ENCODE assay signal across 17 cellular contexts in genomic region chr12:109113661-109114321, GRCh38. TPM values are rescaled to one million over a fixed set of nuclear protein-coding genes. Genes with fewer than 3 reads are reported as not detected.
DNase-seq lines count a peak whose midpoint lies in the region; ATAC-seq and TF ChIP-seq lines count a peak whose summit lies in the region.
"Had no signal": no experiment of that assay in that cellular context is flagged by ENCODE, and none has a peak within 500 bp of the region (broad histone marks: within the 10 kb centered on the region; RNA-seq: fewer than 3 reads in every experiment).

No MANE protein-coding gene starts in this region.

- peaks cover 11% of the 10 kb centered on the region for H3K79me2 ChIP-seq in parathyroid adenoma

- peaks cover 74% of the 10 kb centered on the region for H3K4me1 ChIP-seq in cardiac muscle cell (ENCODE audit: low read depth)
- peaks cover 57% of the 10 kb centered on the region for H3K4me1 ChIP-seq in parathyroid adenoma
- peaks cover 63% of the 10 kb centered on the region for H3K4me1 ChIP-seq in upper lobe of right lung

- no peak overlapping the region for H2AFZ ChIP-seq in parathyroid adenoma

- no peak for TF ChIP-seq POLR2A in lower leg skin (IDR thresholded peaks at IDR 0.05)

- H3K27me3 ChIP-seq in cardiac muscle cell (no peaks in the 10 kb centered on the region), parathyroid adenoma (ENCODE audit: control insufficient read depth, insufficient read depth, low read length) (no peaks in the 10 kb centered on the region), upper lobe of right lung (no peaks in the 10 kb centered on the region)
- H3K27me3 ChIP-seq: colonic mucosa had no signal

- H3K27ac ChIP-seq in cardiac muscle cell (peak overlapping the region; percentile 97), parathyroid adenoma (peak overlapping the region; percentile 92), upper lobe of right lung (peak overlapping the region; percentile 75)
- H3K27ac ChIP-seq: colonic mucosa had no signal

- no peak for DNase-seq in cardiac muscle cell (ENCODE audit: low read depth in 1 of 2, low spot score in 1 of 2)
- DNase-seq in left ventricle myocardium superior, result no peak
- DNase-seq in fibroblast of pulmonary artery (ENCODE audit: low read depth), result peak; percentile 21
- DNase-seq in upper lobe of right lung, result no peak
- DNase-seq in lower leg skin (ENCODE audit: low spot score in 2 of 2), result no peak
- no peak for DNase-seq in NCI-H1694 treated with DMSO at 0.1 percent for 48 hours (lab: John Stamatoyannopoulos, UW)
- DNase-seq: activated CD4-positive, alpha-beta T cell treated with anti-CD3 and anti-CD28 coated beads for 1 hour; CD8-positive, alpha-beta memory T cell; colonic mucosa; mesendoderm; NCI-H187; NCI-H526 treated with DMSO at 0.1 percent for 48 hours; stimulated activated CD4-positive, alpha-beta T cell treated with anti-CD3 and anti-CD28 coated beads, Interleukin-15, amount 100 ng/mL, for 24 hours; T-helper 1 cell had no signal

- TF ChIP-seq CTCF in cardiac muscle cell (IDR thresholded peaks at IDR 0.05; ENCODE audit: low read depth, low read length) (no peak), fibroblast of pulmonary artery (IDR thresholded peaks at IDR 0.05; ENCODE audit: low read length, missing control alignments) (no peak), parathyroid adenoma (IDR thresholded peaks at IDR 0.05) (no peak), upper lobe of right lung (IDR thresholded peaks at IDR 0.05) (no peak), lower leg skin (IDR thresholded peaks at IDR 0.05) (no peak)

- peak overlapping the region; percentile 14 for H3K4me3 ChIP-seq in cardiac muscle cell
- H3K4me3 ChIP-seq in fibroblast of pulmonary artery (replicated peaks; ENCODE audit: low read depth, low read length), result no peak overlapping the region
- peak overlapping the region; percentile 40 for H3K4me3 ChIP-seq in parathyroid adenoma (ENCODE audit: low read depth, low read length)
- H3K4me3 ChIP-seq in upper lobe of right lung, result no peak overlapping the region
- H3K4me3 ChIP-seq in lower leg skin (ENCODE audit: low read depth, poor library complexity, severe bottlenecking), result no peak overlapping the region
- H3K4me3 ChIP-seq: colonic mucosa had no signal

- H3K9ac ChIP-seq in parathyroid adenoma, result no peak overlapping the region

- peak overlapping the region; percentile 72 for H3K4me2 ChIP-seq in parathyroid adenoma (ENCODE audit: low read length)

- intact Hi-C loops in left ventricle myocardium superior (cut with micrococcal nuclease) (no loop called here), upper lobe of right lung (cut with DNase I) (no loop called here), lower leg skin (cut with DNase I; ENCODE audit: low total_unique reads) (loop anchor here (5.0 kb wide), 1 partner anchor 279 kb away; no protein-coding TSS in a partner anchor)

- ATAC-seq in left ventricle myocardium superior (no peak), upper lobe of right lung (no peak), GM21723 (IDR thresholded peaks at IDR 0.05; ENCODE audit: unreplicated experiment) (no peak)
- ATAC-seq: esophagus mucosa had no signal

- no peaks in the 10 kb centered on the region for H3K9me3 ChIP-seq in cardiac muscle cell (ENCODE audit: low read depth)
- no peaks in the 10 kb centered on the region for H3K9me3 ChIP-seq in parathyroid adenoma (ENCODE audit: control insufficient read depth, low read length)
- no peaks in the 10 kb centered on the region for H3K9me3 ChIP-seq in upper lobe of right lung
- H3K9me3 ChIP-seq: colonic mucosa had no signal

- 76 to 85% methylated on average over 5 of the region's 5 CpGs for WGBS in lower leg skin, 2 donors

- peaks cover 4% of the 10 kb centered on the region for H3K36me3 ChIP-seq in cardiac muscle cell
- no peaks in the 10 kb centered on the region for H3K36me3 ChIP-seq in parathyroid adenoma (ENCODE audit: control insufficient read depth, insufficient read depth, low read length)
- no peaks in the 10 kb centered on the region for H3K36me3 ChIP-seq in upper lobe of right lung
- H3K36me3 ChIP-seq: colonic mucosa had no signal

RNA-seq across cellular contexts. Expression of gene ACACB, which starts 2.6 kb away (rescaled TPM):
- 52.3 and 78.0 TPM in 2 replicates for total RNA-seq in cardiac muscle cell
- 27.8 and 28.9 TPM in 2 replicates for polyA plus RNA-seq in cardiac muscle cell
- 177 TPM for total RNA-seq in left ventricle myocardium superior
- 35.2 TPM for total RNA-seq in upper lobe of right lung
- 10 to 100 TPM; 19.6 to 38.2 (median 25.8) TPM for total RNA-seq in lower leg skin

RNA-seq across cellular contexts. Expression of gene UNG, which starts 16.4 kb away (rescaled TPM):
- total RNA-seq in cardiac muscle cell (133 and 159 TPM in 2 replicates), left ventricle myocardium superior (25.9 TPM), upper lobe of right lung (18.2 TPM), lower leg skin (10 to 100 TPM; 31.9 to 57.5 (median 46.9) TPM)
- polyA plus RNA-seq in cardiac muscle cell, result 78.5 and 85.7 TPM in 2 replicates

RNA-seq across cellular contexts. Expression of gene ALKBH2, which starts 20.5 kb away (rescaled TPM):
- total RNA-seq in cardiac muscle cell, result 21.9 and 46.6 TPM in 2 replicates
- polyA plus RNA-seq in cardiac muscle cell, result 32.7 and 47.6 TPM in 2 replicates
- 6.6 TPM for total RNA-seq in left ventricle myocardium superior
- total RNA-seq in upper lobe of right lung, result 10.1 TPM
- 10 to 100 TPM; 17.6 to 36.5 (median 26.0) TPM for total RNA-seq in lower leg skin

Comparison
In these comparisons a context has a peak if more than half of its experiments do, and no peak if none do; other contexts are left out.
1. H3K4me3 ChIP-seq: peak in cardiac muscle cell (single experiment) and parathyroid adenoma (single experiment); none in fibroblast of pulmonary artery (single experiment), upper lobe of right lung (single experiment) and lower leg skin (single experiment).
2. Peak in every context shown above with its lines, with median percentiles within 50 percentile points of each other: H3K27ac ChIP-seq.